19 cellular contexts compared by ENCODE assay signal in genomic region chr19:10468133-10468532, GRCh38. TPM values are rescaled to one million over a fixed set of nuclear protein-coding genes. Genes with fewer than 3 reads are reported as not detected.
"Had no signal": no experiment of that assay in that cellular context is flagged by ENCODE, and none has a peak within 500 bp of the region (broad histone marks: within the 10 kb centered on the region; RNA-seq: fewer than 3 reads in every experiment).

No MANE protein-coding gene starts in this region.

- H3K4me3 ChIP-seq: dorsolateral prefrontal cortex, lower lobe of right lung, prostate gland, right atrium auricular region, smooth muscle cell, suprapubic skin, transverse colon, upper lobe of right lung, uterus had no signal

- H3K27ac ChIP-seq: dorsolateral prefrontal cortex, lower lobe of right lung, prostate gland, right atrium auricular region, suprapubic skin, transverse colon, upper lobe of right lung, uterus had no signal

- H3K4me1 ChIP-seq: lower lobe of right lung, prostate gland, right atrium auricular region, suprapubic skin, transverse colon, upper lobe of right lung, uterus had no signal

- H3K36me3 ChIP-seq: uterus had no signal

- H3K27me3 ChIP-seq: dorsolateral prefrontal cortex, right atrium auricular region, suprapubic skin, transverse colon, upper lobe of right lung, uterus had no signal

- H3K4me2 ChIP-seq: smooth muscle cell had no signal

- DNase-seq: dorsolateral prefrontal cortex; effector CD4-positive, alpha-beta T cell; hypothalamus; left ventricle myocardium superior; lower lobe of right lung; natural killer cell; stimulated activated CD4-positive, alpha-beta T cell treated with anti-CD3 and anti-CD28 coated beads, Interleukin-12 subunit alpha, Interleukin-12 subunit beta, amount 100 ng/mL, for 4 hours; stimulated activated CD4-positive, alpha-beta T cell treated with anti-CD3 and anti-CD28 coated beads, Interleukin-1b, Interleukin-23, amount 100 ng/mL, for 48 hours; stimulated activated CD4-positive, alpha-beta T cell treated with anti-CD3 and anti-CD28 coated beads, Interleukin-4, amount 100 ng/mL, for 1 hour; stimulated activated CD8-positive, alpha-beta memory T cell treated with anti-CD3 and anti-CD28 coated beads, Interleukin-4, amount 100 ng/mL, for 48 hours; stimulated activated naive CD4-positive, alpha-beta T cell; stimulated activated naive CD8-positive, alpha-beta T cell treated with anti-CD3 and anti-CD28 coated beads, Interleukin-15, amount 100 ng/mL, for 72 hours; transverse colon; upper lobe of right lung; uterus had no signal

- H3K9me3 Mint-ChIP-seq: natural killer cell; stimulated activated naive CD8-positive, alpha-beta T cell treated with anti-CD3 and anti-CD28 coated beads, Interleukin-15, amount 100 ng/mL, for 72 hours had no signal

- H3K9me3 ChIP-seq: lower lobe of right lung, prostate gland, right atrium auricular region, suprapubic skin, transverse colon, upper lobe of right lung, uterus had no signal

- H3K4me3 Mint-ChIP-seq: natural killer cell; stimulated activated naive CD8-positive, alpha-beta T cell treated with anti-CD3 and anti-CD28 coated beads, Interleukin-15, amount 100 ng/mL, for 72 hours had no signal

- H3K4me1 Mint-ChIP-seq: stimulated activated naive CD8-positive, alpha-beta T cell treated with anti-CD3 and anti-CD28 coated beads, Interleukin-15, amount 100 ng/mL, for 72 hours had no signal

- H3K36me3 Mint-ChIP-seq: natural killer cell had no signal

RNA-seq across cellular contexts. Expression of gene S1PR5, which starts 49.1 kb away (rescaled TPM):
- total RNA-seq: left ventricle myocardium superior, transverse colon had no signal
